ENCODE assay signal across 18 cellular contexts in genomic region chr5:103505581-103506305, GRCh38. TPM values are rescaled to one million over a fixed set of nuclear protein-coding genes. Genes with fewer than 3 reads are reported as not detected.
DNase-seq lines count a peak whose midpoint lies in the region; TF ChIP-seq lines count a peak whose summit lies in the region.
"Had no signal": no experiment of that assay in that cellular context is flagged by ENCODE, and none has a peak within 500 bp of the region (broad histone marks: within the 10 kb centered on the region; RNA-seq: fewer than 3 reads in every experiment).

No MANE protein-coding gene starts in this region.

- H3K27me3 Mint-ChIP-seq in CD4-positive, alpha-beta memory T cell: peaks cover 0 to 2% of the 10 kb centered on the region in 2 donors
- H3K27me3 Mint-ChIP-seq: IgD-negative memory B cell had no signal

- H3K4me1 ChIP-seq in osteoblast (ENCODE audit: insufficient read depth, low read length): peaks cover 14% of the 10 kb centered on the region
- no peaks in the 10 kb centered on the region for H3K4me1 ChIP-seq in CD4-positive, alpha-beta memory T cell (ENCODE audit: insufficient read depth, low read length)
- H3K4me1 ChIP-seq in spleen: no peaks in the 10 kb centered on the region
- H3K4me1 ChIP-seq: left lung had no signal

- CTCF ChIA-PET in CD4-positive, alpha-beta memory T cell (lab: Charles Lee; ENCODE audit: partially characterized antibody): no interaction called here

- 76 to 87% (median 83%) methylated on average over 3 of the region's 3 CpGs for WGBS in spleen, 5 donors

- H3K4me1 Mint-ChIP-seq in CD4-positive, alpha-beta memory T cell: no peaks in the 10 kb centered on the region
- H3K4me1 Mint-ChIP-seq: IgD-negative memory B cell, naive B cell, T-cell had no signal

- H3K36me3 Mint-ChIP-seq in CD4-positive, alpha-beta memory T cell: peaks cover 0 to 4% of the 10 kb centered on the region in 2 donors
- H3K36me3 Mint-ChIP-seq: IgD-negative memory B cell, naive B cell, T-cell had no signal

- H3K27ac ChIP-seq in osteoblast (ENCODE audit: low read depth, low read length) (peak overlapping the region; percentile 88), spleen (no peak overlapping the region)
- H3K27ac ChIP-seq in CD4-positive, alpha-beta memory T cell (ENCODE audit: low read depth, low read length): no peak overlapping the region
- H3K27ac ChIP-seq: left lung had no signal

- H3K27me3 ChIP-seq in osteoblast (ENCODE audit: insufficient read depth, low read length): no peaks in the 10 kb centered on the region
- H3K27me3 ChIP-seq in CD4-positive, alpha-beta memory T cell (ENCODE audit: insufficient read depth, low read length): no peaks in the 10 kb centered on the region
- no peaks in the 10 kb centered on the region for H3K27me3 ChIP-seq in spleen (replicated peaks in 1 of 7)
- H3K27me3 ChIP-seq: left lung had no signal

- TF ChIP-seq POLR2A in spleen (IDR thresholded peaks at IDR 0.05): no peak

- H3K9me3 ChIP-seq in osteoblast (ENCODE audit: low read depth, low read length) (peaks cover 2% of the 10 kb centered on the region), spleen (peaks cover 0 to 19% (median 13%) of the 10 kb centered on the region in 8 donors)
- H3K9me3 ChIP-seq in CD4-positive, alpha-beta memory T cell (ENCODE audit: control insufficient read depth in 1 of 2, low read length in 2 of 2): no peaks in the 10 kb centered on the region

- POLR2A ChIA-PET in CD4-positive, alpha-beta memory T cell (lab: Charles Lee; ENCODE audit: partially characterized antibody): no interaction called here

- no peaks in the 10 kb centered on the region for H3K79me2 ChIP-seq in osteoblast (ENCODE audit: insufficient read depth, low read length)

- no peaks in the 10 kb centered on the region for H3K36me3 ChIP-seq in osteoblast (ENCODE audit: insufficient read depth, low read length)
- no peaks in the 10 kb centered on the region for H3K36me3 ChIP-seq in CD4-positive, alpha-beta memory T cell (ENCODE audit: insufficient read depth, low read length)
- no peaks in the 10 kb centered on the region for H3K36me3 ChIP-seq in spleen
- H3K36me3 ChIP-seq: left lung had no signal

- intact Hi-C loops in CD4-positive, alpha-beta memory T cell (cut with micrococcal nuclease): no loop called here
- intact Hi-C loops in spleen (cut with DNase I; ENCODE audit: low total_unique reads): no loop called here

- no peak overlapping the region for H3K27ac Mint-ChIP-seq in CD4-positive, alpha-beta memory T cell
- H3K27ac Mint-ChIP-seq: naive B cell, T-cell had no signal

- peak overlapping the region; percentile 75 for H3K4me2 ChIP-seq in osteoblast (ENCODE audit: insufficient read depth, low read length)

- no peak for TF ChIP-seq CTCF in choroid plexus epithelial cell (conservative IDR thresholded peaks at IDR 0.05; ENCODE audit: low read depth, low read length)
- TF ChIP-seq CTCF in osteoblast (IDR thresholded peaks at IDR 0.05; ENCODE audit: extremely low read depth, low read depth, low read length): no peak
- no peak for TF ChIP-seq CTCF in spleen (IDR thresholded peaks at IDR 0.05 in 8 of 11, conservative IDR thresholded peaks at IDR 0.05 in 3 of 11)

- no peak overlapping the region for H3K4me3 ChIP-seq in choroid plexus epithelial cell (ENCODE audit: low read depth, low read length)
- H3K4me3 ChIP-seq in osteoblast (ENCODE audit: insufficient read depth, low read length): peak overlapping the region; percentile 36
- no peak overlapping the region for H3K4me3 ChIP-seq in CD4-positive, alpha-beta memory T cell (ENCODE audit: low read length in 2 of 2)
- H3K4me3 ChIP-seq in spleen: no peak overlapping the region
- H3K4me3 ChIP-seq: left lung had no signal

- no peaks in the 10 kb centered on the region for H4K20me1 ChIP-seq in osteoblast (ENCODE audit: insufficient read depth, low read length)

- H3K9me3 Mint-ChIP-seq in CD4-positive, alpha-beta memory T cell: peaks cover 0 to 21% (median 8%) of the 10 kb centered on the region in 8 donors

- H3K4me3 Mint-ChIP-seq in CD4-positive, alpha-beta memory T cell: no peak overlapping the region
- H3K4me3 Mint-ChIP-seq: IgD-negative memory B cell, naive B cell, T-cell had no signal

- peak overlapping the region; percentile 49 for H2AFZ ChIP-seq in osteoblast (ENCODE audit: low read length)

- DNase-seq in EL: peak; percentile 80
- DNase-seq in MV-4-11 (lab: John Stamatoyannopoulos, UW): peak; percentile 61
- DNase-seq in choroid plexus epithelial cell (ENCODE audit: low read depth): peak; percentile 94
- no peak for DNase-seq in osteoblast (ENCODE audit: insufficient read length, low spot score, missing footprints)
- no peak for DNase-seq in superior temporal gyrus (ENCODE audit: extremely low spot score)
- DNase-seq in NCI-H82 treated with DMSO at 0.1 percent for 48 hours (lab: John Stamatoyannopoulos, UW; ENCODE audit: unreplicated experiment): no peak
- no peak for DNase-seq in CD4-positive, alpha-beta memory T cell
- DNase-seq in spleen: no peak
- DNase-seq: activated CD4-positive, CD25-positive, alpha-beta regulatory T cell; activated CD8-positive, alpha-beta memory T cell treated with anti-CD3 and anti-CD28 coated beads, Interleukin-2, amount 50 U/mL, for 4 hours; activated naive CD4-positive, alpha-beta T cell treated with anti-CD3 and anti-CD28 coated beads, Interleukin-2, amount 50 U/mL, for 16 hours; central memory CD4-positive, alpha-beta T cell; left lung; naive B cell; NCI-H1436 treated with DMSO at 0.1 percent for 48 hours; OCI-M1; T-cell had no signal

RNA-seq across cellular contexts. Expression of gene NUDT12, which starts 56.8 kb away (rescaled TPM):
- total RNA-seq in osteoblast: 14.7 and 16.3 TPM in 2 replicates
- total RNA-seq in CD4-positive, alpha-beta memory T cell: 1 to 10 TPM; 2.5 to 2.8 TPM
- under 1 TPM; 0.61 to 0.69 TPM for polyA plus RNA-seq in CD4-positive, alpha-beta memory T cell
- 10 to 100 TPM in 2 of 7 donors, 1 to 10 TPM in 5; 4.5 to 13.1 (median 6.7) TPM for total RNA-seq in spleen
- 1 to 10 TPM; 3.0 to 5.0 (median 3.1) TPM for polyA plus RNA-seq in spleen

Comparison
In these comparisons a context has a peak if more than half of its experiments do, and no peak if none do; other contexts are left out.
1. DNase-seq: peak in EL (single experiment), MV-4-11 (single experiment) and choroid plexus epithelial cell (single experiment); none in osteoblast (single experiment), superior temporal gyrus (single experiment), NCI-H82 treated with DMSO at 0.1 percent for 48 hours (single experiment), CD4-positive, alpha-beta memory T cell (0 of 5) and spleen (single experiment).